8 cellular contexts compared by ENCODE assay signal in the genomic region with DNA sequence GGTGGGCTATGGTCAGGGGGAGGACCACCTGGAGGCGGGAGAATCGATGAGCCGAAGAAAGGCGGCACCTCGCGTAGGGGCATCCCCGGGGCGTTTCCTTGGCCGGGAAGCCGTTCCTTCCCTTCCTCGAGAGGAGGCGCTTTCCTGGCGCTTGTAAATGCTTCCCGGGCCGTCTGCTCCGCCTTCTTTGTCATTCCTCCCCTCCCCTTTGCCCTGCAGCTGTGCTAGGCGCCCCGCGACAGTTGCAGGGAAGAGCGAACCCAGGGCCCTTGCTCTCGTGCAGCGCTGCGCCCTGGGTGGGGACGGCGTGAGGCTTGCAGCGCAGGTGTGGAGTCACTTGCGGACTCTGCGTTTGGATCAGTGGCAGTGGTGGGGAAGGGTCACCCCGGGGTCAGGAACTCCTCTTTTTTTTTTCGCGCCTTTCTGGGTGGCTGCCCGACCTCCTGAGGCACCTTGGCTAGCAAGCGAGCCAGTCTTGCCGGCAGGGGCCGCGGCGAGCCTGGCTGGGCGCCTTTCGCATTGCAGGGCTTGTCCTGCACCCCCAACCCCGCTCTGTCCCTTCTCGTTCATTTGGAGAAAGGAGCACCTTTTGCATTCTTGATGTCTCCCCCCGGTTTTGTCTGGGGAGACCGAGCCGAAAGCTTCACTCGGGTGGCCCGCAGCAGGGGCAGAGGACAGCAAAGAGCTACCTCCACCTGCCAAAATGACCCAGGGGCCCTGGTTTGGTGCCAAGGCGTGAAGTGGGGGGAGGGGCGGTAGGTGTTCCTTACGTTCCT. TPM values are rescaled to one million over a fixed set of nuclear protein-coding genes. Genes with fewer than 3 reads are reported as not detected.
DNase-seq lines count a peak whose midpoint lies in the region; ATAC-seq, FAIRE-seq and TF ChIP-seq lines count a peak whose summit lies in the region.

No MANE protein-coding gene starts in this region.

- H3K4me1 Mint-ChIP-seq in Caco-2 (ENCODE audit: low read depth, unreplicated experiment): peaks cover 6% of the 10 kb centered on the region
- H3K4me1 Mint-ChIP-seq in activated CD4-positive, alpha-beta memory T cell treated with anti-CD3 and anti-CD28 coated beads for 36 hours (ENCODE audit: low read depth): peaks cover 12% of the 10 kb centered on the region

- no peak overlapping the region for H3K27ac Mint-ChIP-seq in Caco-2 (ENCODE audit: unreplicated experiment)
- no peak overlapping the region for H3K27ac Mint-ChIP-seq in activated CD4-positive, alpha-beta memory T cell treated with anti-CD3 and anti-CD28 coated beads for 36 hours

- TF ChIP-seq CTCF in Caco-2 (IDR thresholded peaks at IDR 0.05; ENCODE audit: insufficient read depth in 1 of 2, low read depth in 1 of 2, low read length in 1 of 2, severe bottlenecking in 1 of 2, unreplicated experiment in 1 of 2): peak in 1 of 2 experiments; percentile 9

- peaks cover 8% of the 10 kb centered on the region for H3K9me3 Mint-ChIP-seq in Caco-2 (ENCODE audit: unreplicated experiment)
- no peaks in the 10 kb centered on the region for H3K9me3 Mint-ChIP-seq in activated CD4-positive, alpha-beta memory T cell treated with anti-CD3 and anti-CD28 coated beads for 36 hours

- peaks cover 47% of the 10 kb centered on the region for H3K27me3 Mint-ChIP-seq in Caco-2 (ENCODE audit: insufficient read depth, unreplicated experiment)
- peaks cover 55% of the 10 kb centered on the region for H3K27me3 Mint-ChIP-seq in activated CD4-positive, alpha-beta memory T cell treated with anti-CD3 and anti-CD28 coated beads for 36 hours

- peak overlapping the region; percentile 37; the same call in 1 of the 2 replicates for H3K4me3 ChIP-seq in Caco-2 (ENCODE audit: low read depth, low read length)

- H3K4me1 ChIP-seq in Caco-2: peaks cover 11% of the 10 kb centered on the region; the same call in 1 of the 2 replicates

- intact Hi-C loops in Caco-2 (cut with micrococcal nuclease; ENCODE audit: unreplicated experiment): no loop called here
- intact Hi-C loops in activated CD4-positive, alpha-beta memory T cell treated with anti-CD3 and anti-CD28 coated beads for 36 hours (cut with micrococcal nuclease): no loop called here

- no peak for FAIRE-seq in frontal cortex (lab: Jason Lieb, UNC)

- peak overlapping the region; percentile 79 for H3K4me3 Mint-ChIP-seq in Caco-2 (ENCODE audit: unreplicated experiment)
- peak overlapping the region; percentile 62 for H3K4me3 Mint-ChIP-seq in activated CD4-positive, alpha-beta memory T cell treated with anti-CD3 and anti-CD28 coated beads for 36 hours

- POLR2A ChIA-PET in Caco-2 (lab: Charles Lee): no interaction called here
- POLR2A ChIA-PET in activated CD4-positive, alpha-beta memory T cell treated with anti-CD3 and anti-CD28 coated beads for 36 hours (lab: Charles Lee): no interaction called here

- ATAC-seq in GM21717 (IDR thresholded peaks at IDR 0.05; ENCODE audit: unreplicated experiment) (peak; percentile 32), GM18520 (IDR thresholded peaks at IDR 0.05; ENCODE audit: unreplicated experiment) (no peak)

- peaks cover 5% of the 10 kb centered on the region for H3K36me3 Mint-ChIP-seq in Caco-2 (ENCODE audit: insufficient read depth, unreplicated experiment)
- no peaks in the 10 kb centered on the region for H3K36me3 Mint-ChIP-seq in activated CD4-positive, alpha-beta memory T cell treated with anti-CD3 and anti-CD28 coated beads for 36 hours

- CTCF ChIA-PET in Caco-2 (lab: Charles Lee): interaction anchor here (1.2 kb wide), 1 partner anchor 39 kb away, joined by 3 read pairs; no protein-coding TSS in a partner anchor
- CTCF ChIA-PET in activated CD4-positive, alpha-beta memory T cell treated with anti-CD3 and anti-CD28 coated beads for 36 hours (lab: Charles Lee): no interaction called here

- H3K36me3 ChIP-seq in Caco-2 (ENCODE audit: control insufficient read depth, insufficient read depth, low read length): no peaks in the 10 kb centered on the region

- no TSS peak for BruUV-seq in Caco-2 (replicated peaks; lab: Mats Ljungman, UMichigan)

- DNase-seq in Caco-2: peak; percentile 45 to 50
- peak; percentile 75 for DNase-seq in NCI-H1105 treated with DMSO at 0.1 percent for 48 hours (lab: John Stamatoyannopoulos, UW)
- no peak for DNase-seq in activated CD4-positive, alpha-beta memory T cell treated with anti-CD3 and anti-CD28 coated beads for 36 hours
- peak; percentile 61 to 62 for DNase-seq in frontal cortex (ENCODE audit: low spot score in 2 of 2)
- peak in 31 of 56 donors; percentile 6 to 51 (median 28) for DNase-seq in nucleus accumbens (lab: John Stamatoyannopoulos, UW)
- DNase-seq in stimulated activated CD4-positive, alpha-beta T cell treated with anti-CD3 and anti-CD28 coated beads, Interleukin-2, amount 100 ng/mL, for 48 hours: no peak

- peaks cover 7% of the 10 kb centered on the region for H3K27me3 ChIP-seq in Caco-2 (replicated peaks; ENCODE audit: control insufficient read depth, insufficient read depth, low read length)

- 0 out of 2 replicates have a peak, but pooled peaks cover 3% of the 10 kb centered on the region for H3K9me3 ChIP-seq in Caco-2

RNA-seq across cellular contexts. Expression of gene KCNS3, which starts 0.9 kb away (rescaled TPM):
- total RNA-seq in Caco-2 (2022): 0.14 and 0.20 TPM in 2 replicates
- under 1 TPM; 0.17 to 0.19 TPM for total RNA-seq in activated CD4-positive, alpha-beta memory T cell treated with anti-CD3 and anti-CD28 coated beads for 36 hours
- 1.6 TPM for total RNA-seq in frontal cortex

Comparison
In these comparisons a context has a peak if more than half of its experiments do, and no peak if none do; other contexts are left out.
1. DNase-seq: peak in Caco-2 (2 of 2), NCI-H1105 treated with DMSO at 0.1 percent for 48 hours (single experiment), frontal cortex (2 of 2) and nucleus accumbens (31 of 56); none in activated CD4-positive, alpha-beta memory T cell treated with anti-CD3 and anti-CD28 coated beads for 36 hours (single experiment) and stimulated activated CD4-positive, alpha-beta T cell treated with anti-CD3 and anti-CD28 coated beads, Interleukin-2, amount 100 ng/mL, for 48 hours (0 of 2).